ENCODE assay signal across 8 cellular contexts in the genomic region with DNA sequence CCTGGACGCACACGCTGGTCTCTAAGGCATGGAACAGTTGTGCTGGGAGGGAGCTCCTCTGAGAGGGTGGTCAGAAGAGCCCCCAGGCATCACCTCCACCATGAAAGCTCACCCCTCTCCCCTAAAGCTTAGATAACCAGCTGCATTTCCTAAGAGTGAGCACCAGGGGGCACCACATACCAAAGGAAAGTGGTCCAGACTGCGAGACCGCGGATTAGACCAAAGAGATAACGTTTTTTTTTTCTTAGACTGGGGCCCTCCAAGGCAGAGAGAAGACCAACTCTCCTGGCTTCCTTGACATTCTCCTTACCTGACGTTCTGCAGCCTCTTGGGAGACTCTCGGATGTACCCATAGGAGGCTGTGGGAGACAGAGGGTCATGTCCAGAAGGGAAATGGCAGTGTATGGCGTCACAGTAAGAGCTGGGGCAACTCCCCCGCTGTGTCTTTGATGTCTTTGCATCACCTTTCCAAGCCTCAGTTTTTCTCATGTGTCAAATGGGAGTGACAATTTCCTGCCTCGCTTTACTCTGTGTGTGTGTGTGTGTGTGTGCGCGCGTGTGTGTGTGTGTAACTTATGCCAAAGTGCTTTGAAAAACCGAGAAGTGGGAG. TPM values are rescaled to one million over a fixed set of nuclear protein-coding genes. Genes with fewer than 3 reads are reported as not detected.
A peak's percentile ranks its signal among the peaks of the same experiment; 100 is the strongest.
DNase-seq lines count a peak whose midpoint lies in the region; ATAC-seq and TF ChIP-seq lines count a peak whose summit lies in the region.

No MANE protein-coding gene starts in this region.

- H3K4me1 Mint-ChIP-seq in CD4-positive, CD25-positive, alpha-beta regulatory T cell: peaks cover 0 to 21% (median 9%) of the 10 kb centered on the region in 4 donors
- H3K4me1 Mint-ChIP-seq in HFFc6 (ENCODE audit: low read depth): peaks cover 25% of the 10 kb centered on the region
- H3K4me1 Mint-ChIP-seq in stimulated activated naive CD8-positive, alpha-beta T cell treated with anti-CD3 and anti-CD28 coated beads, Interleukin-15, amount 100 ng/mL, for 72 hours: peaks cover 46% of the 10 kb centered on the region

- intact Hi-C loops in OCI-LY7 (cut with micrococcal nuclease; ENCODE audit: unreplicated experiment) (loop anchor here (1.0 to 5.0 kb wide), 4 partner anchors 49 to 435 kb away; no protein-coding TSS in a partner anchor), esophagus squamous epithelium (cut with DNase I) (no loop called here)

- TF ChIP-seq CTCF in HFFc6 (IDR thresholded peaks at IDR 0.05) (peak; percentile 95), OCI-LY7 (conservative IDR thresholded peaks at IDR 0.05; ENCODE audit: low read length) (peak; percentile 93), esophagus squamous epithelium (IDR thresholded peaks at IDR 0.05) (peak; percentile 79 to 93 (median 88)), neural cell (IDR thresholded peaks at IDR 0.05; ENCODE audit: poor library complexity, severe bottlenecking) (peak; percentile 95)

- ATAC-seq in CD4-positive, CD25-positive, alpha-beta regulatory T cell (ENCODE audit: low read depth in 2 of 2): peak; percentile 72 to 80
- peak; percentile 84 for ATAC-seq in stimulated activated naive CD8-positive, alpha-beta T cell treated with anti-CD3 and anti-CD28 coated beads, Interleukin-15, amount 100 ng/mL, for 72 hours
- no peak for ATAC-seq in GM18520 (IDR thresholded peaks at IDR 0.05; ENCODE audit: unreplicated experiment)

- POLR2A ChIA-PET in OCI-LY7 (lab: Charles Lee): interaction anchor here (0.5 to 3.3 kb wide), 12 partner anchors 10 to 443 kb away, joined by 3 to 45 read pairs (median 3); a partner anchor contains a TSS

- no peaks in the 10 kb centered on the region for H3K36me3 ChIP-seq in CD4-positive, CD25-positive, alpha-beta regulatory T cell (ENCODE audit: control insufficient read depth, insufficient read depth, low read length)
- H3K36me3 ChIP-seq in OCI-LY7 (ENCODE audit: insufficient read depth, low read length): peaks cover 15% of the 10 kb centered on the region; the same call in 1 of the 2 replicates
- H3K36me3 ChIP-seq in esophagus squamous epithelium: no peaks in the 10 kb centered on the region
- no peaks in the 10 kb centered on the region for H3K36me3 ChIP-seq in neural cell (ENCODE audit: insufficient read depth, low read length)

- H2AFZ ChIP-seq in OCI-LY7 (ENCODE audit: low read length) (peak overlapping the region; percentile 72), neural cell (ENCODE audit: low read depth, low read length) (no peak overlapping the region)

- H3K9me3 Mint-ChIP-seq in CD4-positive, CD25-positive, alpha-beta regulatory T cell: peaks cover 0 to 2% (median 0%) of the 10 kb centered on the region in 7 donors
- no peaks in the 10 kb centered on the region for H3K9me3 Mint-ChIP-seq in HFFc6
- no peaks in the 10 kb centered on the region for H3K9me3 Mint-ChIP-seq in stimulated activated naive CD8-positive, alpha-beta T cell treated with anti-CD3 and anti-CD28 coated beads, Interleukin-15, amount 100 ng/mL, for 72 hours

- peak; percentile 96 for TF ChIP-seq RAD21 in neural cell (conservative IDR thresholded peaks at IDR 0.05)

- H3K9me3 ChIP-seq in CD4-positive, CD25-positive, alpha-beta regulatory T cell (ENCODE audit: control insufficient read depth in 2 of 2, low read length in 2 of 2): no peaks in the 10 kb centered on the region
- no peaks in the 10 kb centered on the region for H3K9me3 ChIP-seq in OCI-LY7 (ENCODE audit: low read length)
- H3K9me3 ChIP-seq in esophagus squamous epithelium: no peaks in the 10 kb centered on the region
- H3K9me3 ChIP-seq in neural cell (ENCODE audit: low read length): no peaks in the 10 kb centered on the region

- peak overlapping the region in 2 of 3 donors; percentile 4 to 67 for H3K27ac Mint-ChIP-seq in CD4-positive, CD25-positive, alpha-beta regulatory T cell
- H3K27ac Mint-ChIP-seq in HFFc6: no peak overlapping the region
- H3K27ac Mint-ChIP-seq in stimulated activated naive CD8-positive, alpha-beta T cell treated with anti-CD3 and anti-CD28 coated beads, Interleukin-15, amount 100 ng/mL, for 72 hours: peak overlapping the region in 1 of 2 donors; percentile 83

- peaks cover 4% of the 10 kb centered on the region for H3K27me3 Mint-ChIP-seq in CD4-positive, CD25-positive, alpha-beta regulatory T cell
- H3K27me3 Mint-ChIP-seq in HFFc6 (ENCODE audit: insufficient read depth): peaks cover 5% of the 10 kb centered on the region
- H3K27me3 Mint-ChIP-seq in stimulated activated naive CD8-positive, alpha-beta T cell treated with anti-CD3 and anti-CD28 coated beads, Interleukin-15, amount 100 ng/mL, for 72 hours: peaks cover 19% of the 10 kb centered on the region

- peaks cover 11% of the 10 kb centered on the region; the same call in 1 of the 2 replicates for H3K79me2 ChIP-seq in OCI-LY7 (ENCODE audit: insufficient read depth, low read depth, low read length)
- no peaks in the 10 kb centered on the region for H3K79me2 ChIP-seq in neural cell (replicated peaks; ENCODE audit: insufficient read depth, low read length)

- no peaks in the 10 kb centered on the region for H3K27me3 ChIP-seq in CD4-positive, CD25-positive, alpha-beta regulatory T cell (ENCODE audit: control insufficient read depth, insufficient read depth, low read length)
- H3K27me3 ChIP-seq in esophagus squamous epithelium (no peaks in the 10 kb centered on the region), neural cell (ENCODE audit: insufficient read depth, low read depth, low read length) (no peaks in the 10 kb centered on the region)

- no peak for TF ChIP-seq POLR2A in esophagus squamous epithelium (IDR thresholded peaks at IDR 0.05)

- no peak overlapping the region for H3K27ac ChIP-seq in CD4-positive, CD25-positive, alpha-beta regulatory T cell (ENCODE audit: insufficient read depth, low read length, poor library complexity, severe bottlenecking)
- H3K27ac ChIP-seq in OCI-LY7 (ENCODE audit: low read depth, low read length, poor library complexity, severe bottlenecking): peak overlapping the region; percentile 72
- no peak overlapping the region for H3K27ac ChIP-seq in esophagus squamous epithelium
- H3K27ac ChIP-seq in neural cell (ENCODE audit: low read length): no peak overlapping the region

- WGBS in esophagus squamous epithelium, 2 donors: 10 to 23% methylated on average over 10 of the region's 15 CpGs

- peak overlapping the region; percentile 39 to 80 (median 70) for H3K4me3 Mint-ChIP-seq in CD4-positive, CD25-positive, alpha-beta regulatory T cell
- peak overlapping the region; percentile 34; the same call in 1 of the 2 replicates for H3K4me3 Mint-ChIP-seq in HFFc6
- peak overlapping the region; percentile 77 for H3K4me3 Mint-ChIP-seq in stimulated activated naive CD8-positive, alpha-beta T cell treated with anti-CD3 and anti-CD28 coated beads, Interleukin-15, amount 100 ng/mL, for 72 hours

- TF ChIP-seq EP300 in neural cell (conservative IDR thresholded peaks at IDR 0.05; ENCODE audit: poor library complexity, severe bottlenecking): no peak

- DNase-seq in CD4-positive, CD25-positive, alpha-beta regulatory T cell: peak; percentile 68 to 81 (median 78)
- DNase-seq in HFFc6 (peak; percentile 41), OCI-LY7 (ENCODE audit: low spot score) (peak; percentile 85), activated T-cell treated with anti-CD3 and anti-CD28 coated beads for 4 hours (peak; percentile 72), esophagus squamous epithelium (lab: John Stamatoyannopoulos, UW) (no peak)
- peak; percentile 77 to 81 for DNase-seq in stimulated activated naive CD8-positive, alpha-beta T cell treated with anti-CD3 and anti-CD28 coated beads, Interleukin-15, amount 100 ng/mL, for 72 hours

- CTCF ChIA-PET in OCI-LY7 (lab: Charles Lee; ENCODE audit: unreplicated experiment): interaction anchor here (0.6 to 3.1 kb wide), 12 partner anchors 9 to 216 kb away, joined by 3 to 37 read pairs (median 4); a partner anchor contains a TSS

- no peaks in the 10 kb centered on the region for H3K9me2 ChIP-seq in OCI-LY7 (ENCODE audit: insufficient read depth, low read length)
- H3K9me2 ChIP-seq in neural cell (ENCODE audit: insufficient read depth, low read length): no peaks in the 10 kb centered on the region

- no TSS peak for BruUV-seq in OCI-LY7 (replicated peaks; lab: Mats Ljungman, UMichigan)

- H3K9ac ChIP-seq in neural cell (ENCODE audit: low read length): no peak overlapping the region

- H4K20me1 ChIP-seq in OCI-LY7 (ENCODE audit: insufficient read depth, low read length) (no peaks in the 10 kb centered on the region), neural cell (ENCODE audit: insufficient read depth) (no peaks in the 10 kb centered on the region)

- peaks cover 15% of the 10 kb centered on the region for H3K4me1 ChIP-seq in CD4-positive, CD25-positive, alpha-beta regulatory T cell (ENCODE audit: control insufficient read depth, insufficient read depth, low read length, poor library complexity, severe bottlenecking)
- peaks cover 68% of the 10 kb centered on the region for H3K4me1 ChIP-seq in OCI-LY7 (ENCODE audit: insufficient read depth, low read length, poor library complexity, severe bottlenecking)
- H3K4me1 ChIP-seq in esophagus squamous epithelium: peaks cover 9 to 57% (median 22%) of the 10 kb centered on the region in 3 donors

- peak overlapping the region; percentile 57 for H3K4me3 ChIP-seq in CD4-positive, CD25-positive, alpha-beta regulatory T cell (ENCODE audit: low read depth, low read length)
- H3K4me3 ChIP-seq in OCI-LY7 (ENCODE audit: low read depth, low read length, poor library complexity, severe bottlenecking) (peak overlapping the region; percentile 72), esophagus squamous epithelium (peak overlapping the region in 1 of 4 donors; percentile 22), neural cell (ENCODE audit: low read length) (no peak overlapping the region)

- no peaks in the 10 kb centered on the region for H3K36me3 Mint-ChIP-seq in CD4-positive, CD25-positive, alpha-beta regulatory T cell
- no peaks in the 10 kb centered on the region for H3K36me3 Mint-ChIP-seq in HFFc6 (ENCODE audit: low read depth)

- peak overlapping the region; percentile 83 for H3K4me2 ChIP-seq in OCI-LY7 (ENCODE audit: low read length)
- no peak overlapping the region for H3K4me2 ChIP-seq in neural cell (ENCODE audit: low read length)

- no peaks in the 10 kb centered on the region for H3F3A ChIP-seq in neural cell (ENCODE audit: insufficient read depth, low read length, poor library complexity, severe bottlenecking)

RNA-seq across cellular contexts. Expression of a gene that starts 12.3 kb away (rescaled TPM):
- total RNA-seq in CD4-positive, CD25-positive, alpha-beta regulatory T cell: 2.8 TPM
- polyA plus RNA-seq in CD4-positive, CD25-positive, alpha-beta regulatory T cell: 1 to 10 TPM in 1 of 4 donors, under 1 TPM in 3; 0.36 to 1.4 (median 0.59) TPM
- not detected for total RNA-seq in HFFc6 (2021; fragmentation: NEBNext Ultra II Directional; extraction: Animal tissue kit (Norgen Biotek cat#: 25700))
- 24.6 and 29.4 TPM in 2 replicates for total RNA-seq in OCI-LY7 (2014; rRNA removed; shearing (Covaris generic))
- 30.5 and 31.7 TPM in 2 replicates for total RNA-seq in OCI-LY7 (2022)
- total RNA-seq in esophagus squamous epithelium: 1 to 10 TPM; 2.5 to 4.6 (median 3.5) TPM
- polyA plus RNA-seq in neural cell: 0.16 and 0.32 TPM in 2 replicates
- 0.73 and 1.0 TPM in 2 replicates for polyA minus RNA-seq in neural cell

RNA-seq across cellular contexts. Expression of a gene that starts 56.5 kb away (rescaled TPM):
- not detected for total RNA-seq in CD4-positive, CD25-positive, alpha-beta regulatory T cell
- not detected for polyA plus RNA-seq in CD4-positive, CD25-positive, alpha-beta regulatory T cell
- total RNA-seq in HFFc6 (2021; fragmentation: NEBNext Ultra II Directional; extraction: Animal tissue kit (Norgen Biotek cat#: 25700)): not detected
- not detected in 2 replicates for total RNA-seq in OCI-LY7 (2014; rRNA removed; shearing (Covaris generic))
- total RNA-seq in OCI-LY7 (2022): not detected in 2 replicates
- total RNA-seq in esophagus squamous epithelium: 10 to 100 TPM in 2 of 4 donors, 1 to 10 TPM in 2; 3.6 to 16.0 (median 10.5) TPM
- not detected in 2 replicates for polyA plus RNA-seq in neural cell
- polyA minus RNA-seq in neural cell: not detected in 2 replicates
